ENCODE assay signal across 17 cellular contexts in genomic region chr13:37342205-37342604, GRCh38.
DNase-seq lines count a peak whose midpoint lies in the region; ATAC-seq, FAIRE-seq and TF ChIP-seq lines count a peak whose summit lies in the region.
"Had no signal": no experiment of that assay in that cellular context is flagged by ENCODE, and none has a peak within 500 bp of the region (broad histone marks: within the 10 kb centered on the region; RNA-seq: fewer than 3 reads in every experiment).

No MANE protein-coding gene starts in this region.

- no peak for TF ChIP-seq EP300 in H1 (IDR thresholded peaks at IDR 0.05; ENCODE audit: borderline replicate concordance in 1 of 2, low read depth in 2 of 2, low read length in 2 of 2)

- no peak overlapping the region for H3K9ac ChIP-seq in H1 (replicated peaks in 1 of 4; ENCODE audit: extremely low read depth in 1 of 4, low read depth in 3 of 4, low read length in 3 of 4)

- H3K23me2 ChIP-seq in H1 (ENCODE audit: low read depth, low read length) = no peaks in the 10 kb centered on the region

- H3K4me1 ChIP-seq in right cardiac atrium (ENCODE audit: control insufficient read depth, insufficient read depth, low read length) = no peaks in the 10 kb centered on the region
- H3K4me1 ChIP-seq in H1 (replicated peaks in 1 of 4; ENCODE audit: control insufficient read depth in 3 of 4, insufficient read depth in 4 of 4, low read length in 3 of 4) = no peaks in the 10 kb centered on the region
- H3K4me1 ChIP-seq: A549, BE2C had no signal

- H2AK5ac ChIP-seq in H1 (ENCODE audit: low read depth, low read length) = no peak overlapping the region

- no peak overlapping the region for H3K14ac ChIP-seq in H1 (ENCODE audit: insufficient read length)

- no peaks in the 10 kb centered on the region for H3K36me3 ChIP-seq in H1 (ENCODE audit: control insufficient read depth in 2 of 4, insufficient read depth in 4 of 4, low read length in 3 of 4)
- H3K36me3 ChIP-seq in brain microvascular endothelial cell (replicated peaks) = no peaks in the 10 kb centered on the region
- H3K36me3 ChIP-seq: BE2C had no signal

- no peak overlapping the region for H3K4me3 ChIP-seq in right cardiac atrium (ENCODE audit: low read length)
- H3K4me3 ChIP-seq in H1 (ENCODE audit: extremely low read depth in 1 of 4, insufficient read depth in 2 of 4, low read depth in 3 of 4, low read length in 4 of 4) = no peak overlapping the region
- H3K4me3 ChIP-seq in brain microvascular endothelial cell (ENCODE audit: low read depth, low read length) = no peak overlapping the region
- H3K4me3 ChIP-seq: A549 had no signal

- H3K27me3 ChIP-seq in right cardiac atrium (ENCODE audit: control insufficient read depth, insufficient read depth) (no peaks in the 10 kb centered on the region), H1 (replicated peaks in 1 of 4; ENCODE audit: control insufficient read depth in 3 of 4, extremely low read depth in 1 of 4, insufficient read depth in 3 of 4, low read length in 3 of 4) (no peaks in the 10 kb centered on the region), brain microvascular endothelial cell (replicated peaks) (no peaks in the 10 kb centered on the region)
- H3K27me3 ChIP-seq: BE2C had no signal

- FAIRE-seq in H1 (lab: Jason Lieb, UNC) = no peak
- FAIRE-seq: A549, GM12891, GM19239 had no signal

- TF ChIP-seq CTCF in H1 (IDR thresholded peaks at IDR 0.05; ENCODE audit: control extremely low read depth in 1 of 3, insufficient read depth in 1 of 3, low read depth in 1 of 3, low read length in 3 of 3) = no peak
- no peak for TF ChIP-seq CTCF in brain microvascular endothelial cell (IDR thresholded peaks at IDR 0.05; ENCODE audit: low read depth, low read length, missing control alignments)

- DNase-seq in right cardiac atrium (peak in 2 of 3 donors; percentile 7 to 40), left ventricle myocardium superior (no peak), H1 (ENCODE audit: low read depth in 1 of 2, low spot score in 2 of 2) (no peak), posterior vena cava (ENCODE audit: low spot score) (peak; percentile 70), HK-2 (ENCODE audit: unreplicated experiment) (no peak), brain microvascular endothelial cell (no peak)
- DNase-seq: BE2C, DMS79, GOT3, HCEC 1CT, HFFc6 had no signal

- in situ Hi-C loops in brain microvascular endothelial cell (cut with HindIII; ENCODE audit: low pct_ligation_motif_present, low sequenced_read_pairs) = no loop called here

- H4K20me1 ChIP-seq in H1 (replicated peaks in 1 of 2; ENCODE audit: control insufficient read depth in 1 of 2, insufficient read depth in 2 of 2, low read length in 2 of 2) = no peaks in the 10 kb centered on the region

- H3K27ac ChIP-seq in right cardiac atrium (ENCODE audit: low read length) (no peak overlapping the region), H1 (ENCODE audit: low read depth, low read length) (no peak overlapping the region), brain microvascular endothelial cell (no peak overlapping the region)
- H3K27ac ChIP-seq: A549, C4-2B, HL-60 had no signal

- H3K56ac ChIP-seq in H1 (replicated peaks; ENCODE audit: insufficient read length, low read depth, low read length) = no peak overlapping the region

- no peak overlapping the region for H3K23ac ChIP-seq in H1 (ENCODE audit: insufficient read length)

- no peak overlapping the region for H2AFZ ChIP-seq in H1 (ENCODE audit: low read length)

- TF ChIP-seq RAD21 in H1 (IDR thresholded peaks at IDR 0.05 in 1 of 2, conservative IDR thresholded peaks at IDR 0.05 in 1 of 2; ENCODE audit: low read depth in 2 of 2, low read length in 2 of 2) = no peak

- H2BK15ac ChIP-seq in H1 (ENCODE audit: low read length) = no peak overlapping the region; the same call in 1 of the 2 replicates

- H3K79me2 ChIP-seq in H1 (ENCODE audit: control insufficient read depth in 1 of 2, insufficient read depth in 2 of 2, low read length in 2 of 2) = no peaks in the 10 kb centered on the region

- no peak overlapping the region for H2BK20ac ChIP-seq in H1 (ENCODE audit: low read length)

- H3K4me2 ChIP-seq in H1 (ENCODE audit: insufficient read depth in 1 of 2, low read depth in 2 of 2, low read length in 2 of 2) = no peak overlapping the region
- H3K4me2 ChIP-seq: A549 had no signal

- H4K91ac ChIP-seq in H1 (replicated peaks; ENCODE audit: insufficient read length, low read length) = no peak overlapping the region

- peak overlapping the region; percentile 21; the same call in 1 of the 2 replicates for H4K8ac ChIP-seq in H1 (ENCODE audit: extremely low read depth, insufficient read depth, low read length)

- POLR2A ChIA-PET in H1 (lab: Charles Lee; ENCODE audit: partially characterized antibody) = interaction anchor here (0.6 kb wide), 1 partner anchor 23 kb away, joined by 3 read pairs; no protein-coding TSS in a partner anchor

- H2BK12ac ChIP-seq in H1 (ENCODE audit: low read depth, low read length) = no peak overlapping the region

- H2BK5ac ChIP-seq in H1 (ENCODE audit: low read depth, low read length) = no peak overlapping the region

- ATAC-seq in right cardiac atrium (no peak), left ventricle myocardium superior (no peak), HG03280 (IDR thresholded peaks at IDR 0.05; ENCODE audit: unreplicated experiment) (no peak)
- ATAC-seq: A549 had no signal

- no peak overlapping the region for H2BK120ac ChIP-seq in H1 (replicated peaks; ENCODE audit: low read depth, low read length)

- CTCF ChIA-PET in H1 (lab: Charles Lee; ENCODE audit: partially characterized antibody) = interaction anchor here (0.6 to 1.9 kb wide), 4 partner anchors 9 to 81 kb away, joined by 3 to 7 read pairs (median 3); no protein-coding TSS in a partner anchor

- H3K9me3 ChIP-seq in right cardiac atrium (ENCODE audit: control insufficient read depth, low read length) (no peaks in the 10 kb centered on the region), H1 (ENCODE audit: insufficient read depth in 2 of 2, low read depth in 1 of 2, low read length in 1 of 2) (no peaks in the 10 kb centered on the region)
- H3K9me3 ChIP-seq: A549, BE2C had no signal

- H3K18ac ChIP-seq in H1 (ENCODE audit: extremely low read depth, low read length) = no peak overlapping the region

- H3K4ac ChIP-seq in H1 (replicated peaks; ENCODE audit: insufficient read length, low read depth, low read length) = no peak overlapping the region

- H4K5ac ChIP-seq in H1 (ENCODE audit: insufficient read length, low read depth, low read length) = no peak overlapping the region

- WGBS in right cardiac atrium = 91% methylated on average over 6 of the region's 6 CpGs
- 76% methylated on average over 6 of the region's 6 CpGs; no CpG with 5 or more reads in 1 of the 2 experiments for WGBS in H1 (ENCODE audit: extremely low coverage in 1 of 2, insufficient coverage in 1 of 2, insufficient read length in 1 of 2, insufficient replicate concordance in 2 of 2, low coverage in 1 of 2, low lambda C conversion rate in 2 of 2, missing lambda C conversion rate in 1 of 2), 2 experiments

- no peaks in the 10 kb centered on the region for H3K79me1 ChIP-seq in H1 (ENCODE audit: low read depth, low read length)

- no peak for TF ChIP-seq POLR2A in H1 (IDR thresholded peaks at IDR 0.05; ENCODE audit: control extremely low read depth in 1 of 2, low read depth in 2 of 2, low read length in 2 of 2)

- intact Hi-C loops in right cardiac atrium (cut with DNase I) = no loop called here
- intact Hi-C loops in left ventricle myocardium superior (cut with micrococcal nuclease) = no loop called here
- intact Hi-C loops in posterior vena cava (cut with DNase I) = loop anchor here in 1 of 2 donors (10.0 kb wide), 1 partner anchor 227 kb away; no protein-coding TSS in a partner anchor

TF ChIP-seq in H1, 55 proteins besides CTCF, POLR2A, EP300 and RAD21:
- TF ChIP-seq USF2 (IDR thresholded peaks at IDR 0.05; ENCODE audit: low read length) (no peak), SP2 (IDR thresholded peaks at IDR 0.05; ENCODE audit: low read length) (no peak), ATF3 (IDR thresholded peaks at IDR 0.05; ENCODE audit: insufficient read depth, low read depth, low read length) (no peak), SUZ12 (IDR thresholded peaks at IDR 0.05; ENCODE audit: low read length) (no peak)
- TF ChIP-seq, protein P1, sequence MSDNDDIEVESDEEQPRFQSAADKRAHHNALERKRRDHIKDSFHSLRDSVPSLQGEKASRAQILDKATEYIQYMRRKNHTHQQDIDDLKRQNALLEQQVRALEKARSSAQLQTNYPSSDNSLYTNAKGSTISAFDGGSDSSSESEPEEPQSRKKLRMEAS (IDR thresholded peaks at IDR 0.05) = no peak
TF ChIP-seq in H1: peak in this region for 0.

Comparison
In these comparisons a context has a peak if more than half of its experiments do, and no peak if none do; other contexts are left out.
1. DNase-seq: peak in right cardiac atrium (2 of 3) and posterior vena cava (single experiment); none in left ventricle myocardium superior (single experiment), H1 (0 of 2), HK-2 (single experiment) and brain microvascular endothelial cell (single experiment).